In the genomic region with DNA sequence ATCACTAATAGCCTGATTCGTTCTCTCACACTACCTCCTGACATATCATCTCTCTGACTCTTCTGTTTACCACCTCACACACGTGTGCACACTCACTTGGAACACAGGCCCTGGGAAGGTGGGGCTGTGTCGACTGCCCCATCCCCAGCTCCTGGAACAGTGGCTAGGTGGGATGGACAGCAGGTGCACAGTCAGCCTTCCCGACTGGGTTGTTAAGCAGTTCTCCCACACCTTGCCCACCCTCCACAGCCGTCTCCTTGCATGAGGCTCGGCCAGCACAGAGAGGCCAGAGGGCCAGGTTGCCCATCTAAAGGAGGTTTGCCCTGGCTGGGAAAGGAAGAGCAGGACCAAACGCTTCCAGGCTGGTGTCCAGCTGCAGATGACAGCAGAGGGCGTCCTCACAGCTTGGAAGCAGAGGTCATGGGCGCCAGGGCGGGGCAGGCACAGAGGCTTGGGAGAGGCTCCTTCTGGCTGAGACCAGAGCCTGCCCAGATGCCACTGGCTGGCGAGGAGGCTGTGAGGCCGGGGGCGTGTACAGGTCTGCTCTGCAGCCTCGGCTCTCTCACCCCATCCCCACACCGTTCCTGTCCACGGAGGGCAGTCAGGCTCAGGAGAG, we compare ENCODE assay signal across 8 cellular contexts.
DNase-seq lines count a peak whose midpoint lies in the region; ATAC-seq and TF ChIP-seq lines count a peak whose summit lies in the region.

No MANE protein-coding gene starts in this region.

- H3K4me2 ChIP-seq in OCI-LY3 (ENCODE audit: low read length) (no peak overlapping the region), OCI-LY7 (ENCODE audit: low read length) (no peak overlapping the region)

- H3K27me3 ChIP-seq in OCI-LY3 (ENCODE audit: low read depth, low read length) (no peaks in the 10 kb centered on the region), prostate gland (replicated peaks; ENCODE audit: insufficient read depth) (no peaks in the 10 kb centered on the region)

- H3K27ac ChIP-seq in OCI-LY3 (ENCODE audit: low read length) (no peak overlapping the region), prostate gland (no peak overlapping the region), OCI-LY7 (ENCODE audit: low read depth, low read length, poor library complexity, severe bottlenecking) (no peak overlapping the region)

- DNase-seq in GM03348 (ENCODE audit: low spot score) = peak; percentile 91
- peak; percentile 30 for DNase-seq in epithelial cell of esophagus (ENCODE audit: low read depth)
- DNase-seq in nephron progenitor cell = peak; percentile 79
- no peak for DNase-seq in prostate gland (ENCODE audit: low spot score)
- no peak for DNase-seq in OCI-LY7 (ENCODE audit: low spot score)

- BruUV-seq in OCI-LY7 (replicated peaks; lab: Mats Ljungman, UMichigan) = no TSS peak

- no peaks in the 10 kb centered on the region for H3K9me3 Mint-ChIP-seq in nephron progenitor cell

- no peaks in the 10 kb centered on the region for H3K36me3 Mint-ChIP-seq in nephron progenitor cell (ENCODE audit: low read depth)

- H3K4me3 Mint-ChIP-seq in nephron progenitor cell = no peak overlapping the region

- CTCF ChIA-PET in OCI-LY7 (lab: Charles Lee; ENCODE audit: unreplicated experiment) = no interaction called here

- POLR2A ChIA-PET in OCI-LY7 (lab: Charles Lee) = no interaction called here

- H4K20me1 ChIP-seq in OCI-LY3 (ENCODE audit: insufficient read depth, low read length) (no peaks in the 10 kb centered on the region), OCI-LY7 (ENCODE audit: insufficient read depth, low read length) (no peaks in the 10 kb centered on the region)

- H3K4me3 ChIP-seq in OCI-LY3 (ENCODE audit: low read length) = no peak overlapping the region
- no peak overlapping the region for H3K4me3 ChIP-seq in epithelial cell of esophagus (ENCODE audit: low read length)
- no peak overlapping the region for H3K4me3 ChIP-seq in prostate gland
- H3K4me3 ChIP-seq in OCI-LY7 (ENCODE audit: low read depth, low read length, poor library complexity, severe bottlenecking) = no peak overlapping the region

- WGBS in prostate gland = 60% methylated on average over 16 of the region's 16 CpGs

- H3K36me3 ChIP-seq in OCI-LY3 (replicated peaks; ENCODE audit: low read depth, low read length) (no peaks in the 10 kb centered on the region), prostate gland (no peaks in the 10 kb centered on the region), OCI-LY7 (ENCODE audit: insufficient read depth, low read length) (no peaks in the 10 kb centered on the region)

- TF ChIP-seq POLR2A in prostate gland (IDR thresholded peaks at IDR 0.05) = no peak

- no peaks in the 10 kb centered on the region for H3K79me2 ChIP-seq in OCI-LY3 (ENCODE audit: low read length)
- H3K79me2 ChIP-seq in OCI-LY7 (ENCODE audit: insufficient read depth, low read depth, low read length) = no peaks in the 10 kb centered on the region

- no peak overlapping the region for H3K27ac Mint-ChIP-seq in nephron progenitor cell

- peaks cover 28% of the 10 kb centered on the region for H3K27me3 Mint-ChIP-seq in nephron progenitor cell (ENCODE audit: low read depth, poor library complexity)

- no peaks in the 10 kb centered on the region for H3K4me1 ChIP-seq in OCI-LY3 (ENCODE audit: low read length)
- H3K4me1 ChIP-seq in prostate gland (replicated peaks) = no peaks in the 10 kb centered on the region
- peaks cover 8% of the 10 kb centered on the region for H3K4me1 ChIP-seq in OCI-LY7 (ENCODE audit: insufficient read depth, low read length, poor library complexity, severe bottlenecking)

- no peaks in the 10 kb centered on the region for H3K9me3 ChIP-seq in OCI-LY3 (ENCODE audit: insufficient read depth, low read length)
- no peaks in the 10 kb centered on the region for H3K9me3 ChIP-seq in prostate gland
- no peaks in the 10 kb centered on the region for H3K9me3 ChIP-seq in OCI-LY7 (ENCODE audit: low read length)

- intact Hi-C loops in prostate gland (cut with DNase I) (loop anchor here (1.0 kb wide), 1 partner anchor 23 kb away; no protein-coding TSS in a partner anchor), OCI-LY7 (cut with micrococcal nuclease; ENCODE audit: unreplicated experiment) (no loop called here)

- H3K9me2 ChIP-seq in OCI-LY7 (ENCODE audit: insufficient read depth, low read length) = no peaks in the 10 kb centered on the region

- peaks cover 49% of the 10 kb centered on the region for H3K4me1 Mint-ChIP-seq in nephron progenitor cell

- H2AFZ ChIP-seq in OCI-LY3 (ENCODE audit: low read depth, low read length) = no peak overlapping the region
- no peak overlapping the region for H2AFZ ChIP-seq in OCI-LY7 (ENCODE audit: low read length)

- no peak overlapping the region for H3K9ac ChIP-seq in OCI-LY3 (ENCODE audit: low read length)

- peak; percentile 36 for TF ChIP-seq CTCF in OCI-LY3 (IDR thresholded peaks at IDR 0.05; ENCODE audit: low read depth, low read length)
- TF ChIP-seq CTCF in epithelial cell of esophagus (IDR thresholded peaks at IDR 0.05; ENCODE audit: insufficient read depth, low read depth, low read length, missing control alignments) = no peak
- TF ChIP-seq CTCF in nephron progenitor cell (IDR thresholded peaks at IDR 0.05) = peak; percentile 46
- peak in 1 of 4 experiments; percentile 34 for TF ChIP-seq CTCF in prostate gland (IDR thresholded peaks at IDR 0.05)
- no peak for TF ChIP-seq CTCF in OCI-LY7 (conservative IDR thresholded peaks at IDR 0.05; ENCODE audit: low read length)

- ATAC-seq in GM21390 (IDR thresholded peaks at IDR 0.05; ENCODE audit: unreplicated experiment) (no peak), GM21381 (IDR thresholded peaks at IDR 0.05; ENCODE audit: unreplicated experiment) (no peak)

Comparison
In these comparisons a context has a peak if more than half of its experiments do, and no peak if none do; other contexts are left out.
1. DNase-seq: peak in GM03348 (single experiment), epithelial cell of esophagus (single experiment) and nephron progenitor cell (single experiment); none in prostate gland (single experiment) and OCI-LY7 (single experiment).
2. CTCF ChIP-seq: peak in OCI-LY3 (single experiment) and nephron progenitor cell (single experiment); none in epithelial cell of esophagus (single experiment) and OCI-LY7 (single experiment).